In genomic region chr22:41642711-41643110, GRCh38 we compare ENCODE assay signal across 32 cellular contexts. TPM values are rescaled to one million over a fixed set of nuclear protein-coding genes. Genes with fewer than 3 reads are reported as not detected.
DNase-seq lines count a peak whose midpoint lies in the region; ATAC-seq, FAIRE-seq and TF ChIP-seq lines count a peak whose summit lies in the region.
"Had no signal": no experiment of that assay in that cellular context is flagged by ENCODE, and none has a peak within 500 bp of the region (broad histone marks: within the 10 kb centered on the region; RNA-seq: fewer than 3 reads in every experiment).

No MANE protein-coding gene starts in this region.

- peaks cover 12% of the 10 kb centered on the region for H3K36me3 Mint-ChIP-seq in astrocyte (ENCODE audit: low read depth, unreplicated experiment)

- TF ChIP-seq CTCF in AG10803 (conservative IDR thresholded peaks at IDR 0.05; ENCODE audit: low read length), result no peak
- TF ChIP-seq CTCF in HCT116 (IDR thresholded peaks at IDR 0.05 in 2 of 3, conservative IDR thresholded peaks at IDR 0.05 in 1 of 3; ENCODE audit: borderline replicate concordance in 1 of 3, insufficient read depth in 1 of 3, low read depth in 2 of 3, low read length in 2 of 3), result no peak
- TF ChIP-seq CTCF in astrocyte (IDR thresholded peaks at IDR 0.05; ENCODE audit: insufficient read depth, low read depth, low read length), result no peak
- no peak for TF ChIP-seq CTCF in fibroblast of mammary gland (conservative IDR thresholded peaks at IDR 0.05; ENCODE audit: control insufficient read depth, insufficient read depth, low read depth, low read length)

- no peak for ATAC-seq in HCT116
- ATAC-seq: activated CD4-positive, CD25-positive, alpha-beta regulatory T cell treated with anti-CD3 and anti-CD28 coated beads, Interleukin-2, amount 50 U/mL, for 24 hours; activated CD8-positive, alpha-beta T cell treated with anti-CD3 and anti-CD28 coated beads for 36 hours; activated T-helper 17 cell treated with anti-CD3 and anti-CD28 coated beads, Interleukin-2, amount 50 U/mL, for 72 hours; effector memory CD8-positive, alpha-beta T cell; left cardiac atrium; mucosa of descending colon; natural killer cell had no signal

- H3K27me3 Mint-ChIP-seq in astrocyte (ENCODE audit: low read depth, unreplicated experiment), result no peaks in the 10 kb centered on the region
- H3K27me3 Mint-ChIP-seq: activated CD8-positive, alpha-beta T cell treated with anti-CD3 and anti-CD28 coated beads for 36 hours; activated naive CD4-positive, alpha-beta T cell treated with anti-CD3 and anti-CD28 coated beads, Interleukin-2, amount 50 U/mL, for 24 hours; activated T-helper 17 cell treated with anti-CD3 and anti-CD28 coated beads, Interleukin-2, amount 50 U/mL, for 72 hours; effector memory CD8-positive, alpha-beta T cell; progenitor cell of endocrine pancreas had no signal

- CTCF ChIA-PET in HCT116 (lab: Charles Lee), result no interaction called here

- H3K4me3 ChIP-seq in AG10803 (ENCODE audit: low read length) (no peak overlapping the region), HCT116 (replicated peaks in 1 of 2; ENCODE audit: low read depth in 1 of 2, low read length in 2 of 2) (no peak overlapping the region), astrocyte (ENCODE audit: insufficient read depth, low read depth, low read length) (no peak overlapping the region), fibroblast of mammary gland (ENCODE audit: control insufficient read depth, low read depth, low read length) (no peak overlapping the region)
- H3K4me3 ChIP-seq: BLaER1, esophagus muscularis mucosa, mucosa of descending colon, sigmoid colon, SK-N-MC, tibial artery had no signal

- TSS peak; percentile 26 for BruUV-seq in HCT116 (replicated peaks; lab: Mats Ljungman, UMichigan)

- RAD21 ChIA-PET in HCT116 (lab: Charles Lee; ENCODE audit: low non-redundant PET in 1 of 2, low total read pairs in 2 of 2, uncharacterized antibody in 2 of 2, unreplicated experiment in 2 of 2), result no interaction called here

- POLR2A ChIA-PET in HCT116 (lab: Charles Lee), result no interaction called here

- H3K4me1 Mint-ChIP-seq in astrocyte (ENCODE audit: low read depth, unreplicated experiment), result peaks cover 8% of the 10 kb centered on the region

- H3K27ac ChIP-seq in HCT116 (ENCODE audit: low read depth, low read length) (no peak overlapping the region), astrocyte (ENCODE audit: low read depth, low read length) (peak overlapping the region; percentile 29)
- H3K27ac ChIP-seq: BLaER1, esophagus muscularis mucosa, sigmoid colon, SK-N-MC, tibial artery had no signal

- H3K79me2 ChIP-seq in HCT116 (ENCODE audit: insufficient read depth, low read length), result peaks cover 92% of the 10 kb centered on the region
- peaks cover 37% of the 10 kb centered on the region for H3K79me2 ChIP-seq in astrocyte (ENCODE audit: insufficient read depth, low read length)

- H3K9me3 ChIP-seq in HCT116 (ENCODE audit: control insufficient read depth in 1 of 2, insufficient read depth in 1 of 2, low read depth in 1 of 2, low read length in 2 of 2) (no peaks in the 10 kb centered on the region), astrocyte (ENCODE audit: insufficient read depth, low read depth, low read length) (no peaks in the 10 kb centered on the region)
- H3K9me3 ChIP-seq: BLaER1, esophagus muscularis mucosa, mucosa of descending colon, sigmoid colon, tibial artery had no signal

- H4K20me1 ChIP-seq in HCT116 (ENCODE audit: insufficient read depth) (peaks cover 3% of the 10 kb centered on the region; the same call in 1 of the 2 replicates), astrocyte (ENCODE audit: insufficient read depth, low read length) (peaks cover 25% of the 10 kb centered on the region)

- H3K9me2 ChIP-seq in HCT116 (ENCODE audit: insufficient read depth), result no peaks in the 10 kb centered on the region

- H3K9ac ChIP-seq in HCT116 (ENCODE audit: low read length), result no peak overlapping the region
- no peak overlapping the region for H3K9ac ChIP-seq in astrocyte (ENCODE audit: low read length)
- H3K9ac ChIP-seq: BLaER1 had no signal

- no peaks in the 10 kb centered on the region for H3K27me3 ChIP-seq in HCT116 (ENCODE audit: insufficient read depth, low read length)
- H3K27me3 ChIP-seq in astrocyte (ENCODE audit: insufficient read depth, low read length), result no peaks in the 10 kb centered on the region
- H3K27me3 ChIP-seq: BLaER1, esophagus muscularis mucosa, sigmoid colon, tibial artery had no signal

- TF ChIP-seq POLR2A in HCT116 (IDR thresholded peaks at IDR 0.05; ENCODE audit: borderline replicate concordance, extremely low read depth, insufficient read depth, insufficient read length), result no peak

- no peak overlapping the region for H3K27ac Mint-ChIP-seq in astrocyte (ENCODE audit: unreplicated experiment)
- H3K27ac Mint-ChIP-seq: activated CD8-positive, alpha-beta T cell treated with anti-CD3 and anti-CD28 coated beads for 36 hours; activated naive CD4-positive, alpha-beta T cell treated with anti-CD3 and anti-CD28 coated beads, Interleukin-2, amount 50 U/mL, for 24 hours; activated T-helper 17 cell treated with anti-CD3 and anti-CD28 coated beads, Interleukin-2, amount 50 U/mL, for 72 hours; effector memory CD8-positive, alpha-beta T cell; natural killer cell had no signal

- H3K36me3 ChIP-seq in HCT116 (ENCODE audit: control insufficient read depth in 1 of 2, insufficient read depth in 2 of 2, low read length in 2 of 2) (peaks cover 62 to 68% of the 10 kb centered on the region in 2 experiments), astrocyte (ENCODE audit: insufficient read depth, low read length) (peaks cover 52% of the 10 kb centered on the region)

- H3K4me3 Mint-ChIP-seq in astrocyte (ENCODE audit: unreplicated experiment), result no peak overlapping the region
- H3K4me3 Mint-ChIP-seq: activated CD8-positive, alpha-beta T cell treated with anti-CD3 and anti-CD28 coated beads for 36 hours; activated naive CD4-positive, alpha-beta T cell treated with anti-CD3 and anti-CD28 coated beads, Interleukin-2, amount 50 U/mL, for 24 hours; activated T-helper 17 cell treated with anti-CD3 and anti-CD28 coated beads, Interleukin-2, amount 50 U/mL, for 72 hours; effector memory CD8-positive, alpha-beta T cell; natural killer cell had no signal

- intact Hi-C loops in HCT116 (cut with micrococcal nuclease), result no loop called here

- no peak for FAIRE-seq in astrocyte (lab: Jason Lieb, UNC)
- FAIRE-seq: H54, TTC549 had no signal

- no peaks in the 10 kb centered on the region for H3K4me1 ChIP-seq in HCT116 (ENCODE audit: control insufficient read depth in 1 of 2, insufficient read depth in 2 of 2, low read length in 2 of 2)
- H3K4me1 ChIP-seq in astrocyte (ENCODE audit: insufficient read depth, low read length), result no peaks in the 10 kb centered on the region
- H3K4me1 ChIP-seq: BLaER1, esophagus muscularis mucosa, sigmoid colon, tibial artery had no signal

- H3K9me3 Mint-ChIP-seq in astrocyte (ENCODE audit: unreplicated experiment), result no peaks in the 10 kb centered on the region
- H3K9me3 Mint-ChIP-seq: activated CD8-positive, alpha-beta T cell treated with anti-CD3 and anti-CD28 coated beads for 36 hours; activated naive CD4-positive, alpha-beta T cell treated with anti-CD3 and anti-CD28 coated beads, Interleukin-2, amount 50 U/mL, for 24 hours; activated T-helper 17 cell treated with anti-CD3 and anti-CD28 coated beads, Interleukin-2, amount 50 U/mL, for 72 hours; effector memory CD8-positive, alpha-beta T cell; natural killer cell had no signal

- H3K4me2 ChIP-seq in HCT116 (ENCODE audit: low read length), result no peak overlapping the region
- H3K4me2 ChIP-seq in astrocyte (ENCODE audit: low read length), result no peak overlapping the region
- H3K4me2 ChIP-seq: BLaER1 had no signal

- DNase-seq in AG10803 (ENCODE audit: low read depth), result peak; percentile 17
- no peak for DNase-seq in HCT116 (ENCODE audit: low read depth, low spot score)
- peak; percentile 20 for DNase-seq in astrocyte (ENCODE audit: low read depth)
- peak; percentile 31 for DNase-seq in fibroblast of mammary gland (ENCODE audit: low read depth)
- no peak for DNase-seq in NCI-H2107 treated with DMSO at 0.1 percent for 48 hours (lab: John Stamatoyannopoulos, UW; ENCODE audit: unreplicated experiment)
- no peak for DNase-seq in hippocampal formation (lab: John Stamatoyannopoulos, UW)
- no peak for DNase-seq in NCI-H1417 (lab: John Stamatoyannopoulos, UW)
- DNase-seq: ACHN; activated CD8-positive, alpha-beta memory T cell treated with anti-CD3 and anti-CD28 coated beads, Interleukin-2, amount 50 U/mL, for 48 hours; activated CD8-positive, alpha-beta T cell treated with anti-CD3 and anti-CD28 coated beads for 36 hours; cortex of kidney; DMS 273 treated with DMSO at 0.1 percent for 48 hours; effector memory CD8-positive, alpha-beta T cell; foreskin melanocyte; left cardiac atrium; mucosa of descending colon; natural killer cell; NCI-H446 treated with DMSO at 0.1 percent for 48 hours; NCI-H82; nucleus accumbens; sigmoid colon; stimulated activated CD4-positive, alpha-beta T cell treated with anti-CD3 and anti-CD28 coated beads, Interleukin-4, amount 100 ng/mL, for 24 hours; tibial artery had no signal

- no peak for TF ChIP-seq RAD21 in HCT116 (IDR thresholded peaks at IDR 0.05; ENCODE audit: low read depth)

- H2AFZ ChIP-seq in HCT116 (ENCODE audit: low read depth, low read length, poor library complexity, severe bottlenecking), result no peak overlapping the region
- no peak overlapping the region for H2AFZ ChIP-seq in astrocyte (ENCODE audit: low read depth, low read length)

TF ChIP-seq in HCT116, 20 proteins besides CTCF, POLR2A, EP300 and RAD21 (continues in another document):
- TF ChIP-seq EZH2phosphoT487 (IDR thresholded peaks at IDR 0.05; ENCODE audit: borderline replicate concordance), result no peak
- no peak for TF ChIP-seq POLR2AphosphoS5 (IDR thresholded peaks at IDR 0.05; ENCODE audit: low read depth, low read length)
- TF ChIP-seq TCF7L2 (IDR thresholded peaks at IDR 0.05; ENCODE audit: borderline replicate concordance, extremely low read depth, insufficient read depth, insufficient read length), result no peak
- TF ChIP-seq ELF1 (IDR thresholded peaks at IDR 0.05; ENCODE audit: borderline replicate concordance, low read depth), result no peak
- TF ChIP-seq JUND (IDR thresholded peaks at IDR 0.05), result no peak
- no peak for TF ChIP-seq ATF3 (IDR thresholded peaks at IDR 0.05)

RNA-seq across cellular contexts. Expression of gene XRCC6, which starts 21.6 kb away (rescaled TPM):
- total RNA-seq in HCT116 (2021; ENCODE audit: unreplicated experiment), result 588 TPM
- polyA plus RNA-seq in HCT116 (2012), result 439 and 562 TPM in 2 replicates
- 221 and 232 TPM in 2 replicates for total RNA-seq in astrocyte

RNA-seq across cellular contexts. Expression of gene DESI1, which starts 21.9 kb away (rescaled TPM):
- total RNA-seq in HCT116 (2021; ENCODE audit: unreplicated experiment) (40.8 TPM), astrocyte (48.2 and 48.3 TPM in 2 replicates)
- polyA plus RNA-seq in HCT116 (2012), result 13.1 and 19.5 TPM in 2 replicates

RNA-seq across cellular contexts. Expression of gene SNU13, which starts 46.0 kb away (rescaled TPM):
- total RNA-seq in HCT116 (2021; ENCODE audit: unreplicated experiment) (283 TPM), astrocyte (163 and 175 TPM in 2 replicates)
- polyA plus RNA-seq in HCT116 (2012), result 261 and 269 TPM in 2 replicates

RNA-seq across cellular contexts. Expression of gene PMM1, which starts 53.1 kb away (rescaled TPM):
- total RNA-seq in HCT116 (2021; ENCODE audit: unreplicated experiment) (31.7 TPM), astrocyte (39.4 and 42.3 TPM in 2 replicates)
- polyA plus RNA-seq in HCT116 (2012), result 47.8 and 51.4 TPM in 2 replicates

RNA-seq across cellular contexts. Expression of gene MEI1, which starts 56.6 kb away (rescaled TPM):
- total RNA-seq in HCT116 (2021; ENCODE audit: unreplicated experiment) (0.64 TPM), astrocyte (0.19 and 0.64 TPM in 2 replicates)
- 0.54 and 1.2 TPM in 2 replicates for polyA plus RNA-seq in HCT116 (2012)

Comparison
In these comparisons a context has a peak if more than half of its experiments do, and no peak if none do; other contexts are left out.
1. DNase-seq: peak in AG10803 (single experiment), astrocyte (single experiment) and fibroblast of mammary gland (single experiment); none in HCT116 (single experiment), NCI-H2107 treated with DMSO at 0.1 percent for 48 hours (single experiment), hippocampal formation (0 of 2) and NCI-H1417 (0 of 3).